ENCODE assay signal across 25 cellular contexts in the genomic region with DNA sequence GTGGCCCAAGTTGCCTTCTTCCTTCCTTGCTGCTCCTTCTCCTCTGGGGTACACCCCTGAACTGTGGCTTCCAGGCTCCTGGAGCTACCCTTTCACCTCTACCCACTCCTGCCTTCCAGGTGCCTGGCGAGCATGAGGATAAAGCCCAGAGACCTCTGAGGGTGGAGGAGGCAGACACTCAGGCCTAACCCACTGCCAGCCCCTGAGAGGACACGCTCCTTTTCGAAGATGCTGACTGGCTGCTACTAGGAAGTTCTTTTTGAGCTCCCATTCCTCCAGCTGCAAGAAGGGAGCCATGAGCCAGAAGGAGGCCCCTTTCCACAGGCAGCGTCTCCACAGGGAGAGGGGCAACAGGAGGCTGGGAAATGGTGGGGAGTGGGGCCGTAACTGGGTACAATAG. TPM values are rescaled to one million over a fixed set of nuclear protein-coding genes. Genes with fewer than 3 reads are reported as not detected.
DNase-seq lines count a peak whose midpoint lies in the region; ATAC-seq and TF ChIP-seq lines count a peak whose summit lies in the region.
"Had no signal": no experiment of that assay in that cellular context is flagged by ENCODE, and none has a peak within 500 bp of the region (broad histone marks: within the 10 kb centered on the region; RNA-seq: fewer than 3 reads in every experiment).

No MANE protein-coding gene starts in this region.

- no peaks in the 10 kb centered on the region for H3K36me3 Mint-ChIP-seq in naive thymus-derived CD8-positive, alpha-beta T cell

- H3K27me3 ChIP-seq in right cardiac atrium (ENCODE audit: control insufficient read depth, insufficient read depth) (no peaks in the 10 kb centered on the region), WERI-Rb-1 (ENCODE audit: insufficient read depth, low read depth, severe bottlenecking) (peaks cover 8% of the 10 kb centered on the region), dorsolateral prefrontal cortex (peaks cover 0 to 5% (median 0%) of the 10 kb centered on the region in 45 donors)

- no peak overlapping the region for H3K27ac ChIP-seq in right cardiac atrium (ENCODE audit: low read length)
- no peak overlapping the region for H3K27ac ChIP-seq in WERI-Rb-1
- H3K27ac ChIP-seq in dorsolateral prefrontal cortex, result peak overlapping the region in 50 of 59 donors; percentile 29 to 99 (median 96)
- peak overlapping the region; percentile 89 for H3K27ac ChIP-seq in substantia nigra (ENCODE audit: low read depth, low read length, poor library complexity, severe bottlenecking)
- H3K27ac ChIP-seq: GM23248, SJCRH30 had no signal

- POLR2A ChIA-PET in naive thymus-derived CD8-positive, alpha-beta T cell (lab: Charles Lee), result interaction anchor here (1.9 kb wide), 1 partner anchor 61 kb away, joined by 18 read pairs; no protein-coding TSS in a partner anchor

- peaks cover 5 to 31% (median 26%) of the 10 kb centered on the region in 5 donors for H3K27me3 Mint-ChIP-seq in naive thymus-derived CD8-positive, alpha-beta T cell

- DNase-seq in Right ventricle myocardium inferior (ENCODE audit: missing footprints) (peak; percentile 37), right cardiac atrium (no peak), WERI-Rb-1 (no peak), dorsolateral prefrontal cortex (no peak), substantia nigra (lab: John Stamatoyannopoulos, UW) (no peak), NCI-H2081 treated with DMSO at 0.1 percent for 48 hours (lab: John Stamatoyannopoulos, UW) (no peak), cerebellum (ENCODE audit: low spot score) (no peak)
- no peak for DNase-seq in naive thymus-derived CD8-positive, alpha-beta T cell
- DNase-seq: CD4-positive, alpha-beta T cell; COR-L47; DMS53; GM23248; H7; NCI-H1105; NCI-H1436 treated with DMSO at 0.1 percent for 48 hours; NCI-H187 treated with DMSO at 0.1 percent for 48 hours; NCI-H2107; NCI-H446; NCI-H524 treated with DMSO at 0.1 percent for 48 hours; NCI-H774; SJCRH30 had no signal

- H3K4me3 ChIP-seq in right cardiac atrium (ENCODE audit: low read length) (no peak overlapping the region), WERI-Rb-1 (ENCODE audit: low read depth, low read length) (no peak overlapping the region), dorsolateral prefrontal cortex (no peak overlapping the region)
- H3K4me3 ChIP-seq: GM12878, GM23248, SJCRH30 had no signal

- intact Hi-C loops in Right ventricle myocardium inferior (cut with DNase I) (loop anchor here (1.0 to 5.0 kb wide), 3 partner anchors 62 to 274 kb away; no protein-coding TSS in a partner anchor), right cardiac atrium (cut with DNase I) (loop anchor here in 3 of 4 donors (1.0 to 10.0 kb wide), 7 partner anchors 58 to 270 kb away; a partner anchor contains a TSS), dorsolateral prefrontal cortex (cut with DNase I) (loop anchor here (1.0 to 10.0 kb wide), 5 partner anchors 30 to 223 kb away; no protein-coding TSS in a partner anchor)

- 91% methylated on average over 5 of the region's 5 CpGs for WGBS in right cardiac atrium

- no peak overlapping the region for H3K27ac Mint-ChIP-seq in naive thymus-derived CD8-positive, alpha-beta T cell
- H3K27ac Mint-ChIP-seq: CD4-positive, alpha-beta T cell had no signal

- TF ChIP-seq CTCF in WERI-Rb-1 (IDR thresholded peaks at IDR 0.05; ENCODE audit: low read depth, low read length), result 0 out of 2 replicates have a peak, but pooled peaks have one; percentile 2
- TF ChIP-seq CTCF in dorsolateral prefrontal cortex (IDR thresholded peaks at IDR 0.05 in 54 of 56, conservative IDR thresholded peaks at IDR 0.05 in 2 of 56; ENCODE audit: low read depth in 1 of 56, partially characterized antibody in 56 of 56), result no peak

- no peaks in the 10 kb centered on the region for H3K36me3 ChIP-seq in WERI-Rb-1
- H3K36me3 ChIP-seq: SJCRH30 had no signal

- no peak overlapping the region for H3K4me3 Mint-ChIP-seq in naive thymus-derived CD8-positive, alpha-beta T cell
- H3K4me3 Mint-ChIP-seq: CD4-positive, alpha-beta T cell had no signal

- H3K4me1 Mint-ChIP-seq in naive thymus-derived CD8-positive, alpha-beta T cell, result peaks cover 4 to 14% (median 7%) of the 10 kb centered on the region in 4 donors

- no peaks in the 10 kb centered on the region for H3K9me3 Mint-ChIP-seq in naive thymus-derived CD8-positive, alpha-beta T cell
- H3K9me3 Mint-ChIP-seq: CD4-positive, alpha-beta T cell had no signal

- ATAC-seq in Right ventricle myocardium inferior (no peak), right cardiac atrium (no peak)
- ATAC-seq in naive thymus-derived CD8-positive, alpha-beta T cell, result no peak

- H3K9me3 ChIP-seq in right cardiac atrium (ENCODE audit: control insufficient read depth, low read length) (no peaks in the 10 kb centered on the region), WERI-Rb-1 (ENCODE audit: severe bottlenecking) (no peaks in the 10 kb centered on the region)
- H3K9me3 ChIP-seq: SJCRH30 had no signal

- H3K4me1 ChIP-seq in right cardiac atrium (ENCODE audit: control insufficient read depth, insufficient read depth, low read length), result no peaks in the 10 kb centered on the region

RNA-seq across cellular contexts. Expression of a gene that starts 15.6 kb away (rescaled TPM):
- total RNA-seq in Right ventricle myocardium inferior, result not detected
- total RNA-seq in right cardiac atrium, result not detected
- polyA plus RNA-seq in right cardiac atrium, result 0.20 TPM
- total RNA-seq in dorsolateral prefrontal cortex, result under 1 TPM in 5 of 120 experiments, not detected in 115; 0.33 to 0.61 (median 0.44) TPM
- total RNA-seq in cerebellum, result 0.73 TPM
- not detected for total RNA-seq in naive thymus-derived CD8-positive, alpha-beta T cell
- not detected for polyA plus RNA-seq in naive thymus-derived CD8-positive, alpha-beta T cell
- total RNA-seq: A172; CD4-positive, alpha-beta T cell; GM12878; GM23248; MCF 10A; SJCRH30 had no signal
- polyA plus RNA-seq: BJ, GM12878, GM23248 had no signal

RNA-seq across cellular contexts. Expression of a gene that starts 46.3 kb away (rescaled TPM):
- total RNA-seq in Right ventricle myocardium inferior, result not detected
- not detected for total RNA-seq in right cardiac atrium
- 0.38 TPM for polyA plus RNA-seq in right cardiac atrium
- total RNA-seq in dorsolateral prefrontal cortex, result 1 to 10 TPM in 5 of 120 experiments, under 1 TPM in 3, not detected in 112; 0.67 to 1.6 (median 1.1) TPM
- not detected for total RNA-seq in cerebellum
- total RNA-seq in naive thymus-derived CD8-positive, alpha-beta T cell, result not detected
- 1 to 10 TPM in 1 of 3 donors, under 1 TPM in 2; 0.40 to 2.2 (median 0.83) TPM for polyA plus RNA-seq in naive thymus-derived CD8-positive, alpha-beta T cell
- total RNA-seq: CD4-positive, alpha-beta T cell; GM12878; GM23248 had no signal

RNA-seq across cellular contexts. Expression of a gene that starts 46.6 kb away (rescaled TPM):
- total RNA-seq in Right ventricle myocardium inferior, result 137 TPM
- total RNA-seq in right cardiac atrium, result 100 to 1,000 TPM; 126 to 151 (median 138) TPM
- 125 TPM for polyA plus RNA-seq in right cardiac atrium
- total RNA-seq in dorsolateral prefrontal cortex, result 100 to 1,000 TPM in 119 of 120 experiments, 10 to 100 TPM in 1; 93.9 to 244 (median 146) TPM
- 162 TPM for total RNA-seq in cerebellum
- 100 to 1,000 TPM; 142 to 154 TPM for total RNA-seq in naive thymus-derived CD8-positive, alpha-beta T cell
- 100 to 1,000 TPM; 232 to 270 (median 263) TPM for polyA plus RNA-seq in naive thymus-derived CD8-positive, alpha-beta T cell

Comparison
In these comparisons a context has a peak if more than half of its experiments do, and no peak if none do; other contexts are left out.
1. H3K27ac ChIP-seq: peak in dorsolateral prefrontal cortex (50 of 59) and substantia nigra (single experiment); none in right cardiac atrium (single experiment) and WERI-Rb-1 (single experiment).